8 cellular contexts compared by ENCODE assay signal in the genomic region with DNA sequence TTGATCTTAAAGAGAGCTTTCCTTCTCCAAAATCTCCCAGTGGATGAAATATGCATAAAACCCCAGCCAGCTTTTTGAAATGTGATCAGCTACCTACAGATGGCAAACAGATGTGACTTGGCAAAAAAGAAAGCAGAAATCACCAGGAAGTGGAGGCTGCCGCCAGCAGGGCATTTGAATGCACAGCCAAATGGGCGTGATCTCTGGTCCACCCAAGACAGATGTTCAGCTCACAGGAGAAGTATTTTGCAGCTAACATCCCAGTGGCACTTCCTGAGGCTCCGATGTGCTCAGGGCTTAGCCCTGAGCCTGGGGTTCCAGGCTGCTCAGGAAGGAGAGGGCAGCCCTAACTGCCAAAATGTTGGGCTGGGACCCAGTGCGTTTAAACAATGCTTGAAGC.
A peak's percentile ranks its signal among the peaks of the same experiment; 100 is the strongest.
DNase-seq lines count a peak whose midpoint lies in the region; ATAC-seq and TF ChIP-seq lines count a peak whose summit lies in the region.

No MANE protein-coding gene starts in this region.

- H3K9me3 ChIP-seq in OCI-LY7 (ENCODE audit: low read length) (no peaks in the 10 kb centered on the region), neural progenitor cell (ENCODE audit: low read depth) (no peaks in the 10 kb centered on the region)

- H3K27ac ChIP-seq in OCI-LY7 (ENCODE audit: low read depth, low read length, poor library complexity, severe bottlenecking): no peak overlapping the region
- no peak overlapping the region for H3K27ac ChIP-seq in neural progenitor cell

- H3K4me1 ChIP-seq in OCI-LY7 (ENCODE audit: insufficient read depth, low read length, poor library complexity, severe bottlenecking) (peaks cover 5% of the 10 kb centered on the region), neural progenitor cell (no peaks in the 10 kb centered on the region)

- peaks cover 2% of the 10 kb centered on the region for H3K9me3 Mint-ChIP-seq in neural progenitor cell

- H3K4me2 ChIP-seq in OCI-LY7 (ENCODE audit: low read length) (no peak overlapping the region), neural progenitor cell (no peak overlapping the region)

- intact Hi-C loops in OCI-LY7 (cut with micrococcal nuclease; ENCODE audit: unreplicated experiment): no loop called here

- peak; percentile 91 for DNase-seq in AG09319 (ENCODE audit: extremely low read depth, low read depth)
- DNase-seq in OCI-LY7 (ENCODE audit: low spot score): peak; percentile 29
- DNase-seq in fibroblast of gingiva (ENCODE audit: low read depth): peak; percentile 94
- DNase-seq in omental fat pad (ENCODE audit: low spot score): no peak
- DNase-seq in neural progenitor cell (ENCODE audit: low spot score): no peak
- DNase-seq in medulla oblongata (ENCODE audit: extremely low spot score): no peak
- DNase-seq in NCI-H1436 treated with DMSO at 0.1 percent for 48 hours (lab: John Stamatoyannopoulos, UW): no peak

- H3K27me3 Mint-ChIP-seq in neural progenitor cell (ENCODE audit: insufficient read depth, low read depth): peaks cover 2% of the 10 kb centered on the region

- no peaks in the 10 kb centered on the region for H3K27me3 ChIP-seq in neural progenitor cell

- no peak overlapping the region for H3K9ac ChIP-seq in neural progenitor cell

- H3F3A ChIP-seq in neural progenitor cell (ENCODE audit: low read depth): no peaks in the 10 kb centered on the region

- H3K4me1 Mint-ChIP-seq in neural progenitor cell: peaks cover 6% of the 10 kb centered on the region

- peak overlapping the region; percentile 55; the same call in 1 of the 2 replicates for H2AFZ ChIP-seq in OCI-LY7 (ENCODE audit: low read length)
- no peak overlapping the region for H2AFZ ChIP-seq in neural progenitor cell (replicated peaks)

- CTCF ChIA-PET in OCI-LY7 (lab: Charles Lee; ENCODE audit: unreplicated experiment): no interaction called here

- no peaks in the 10 kb centered on the region for H3K36me3 Mint-ChIP-seq in neural progenitor cell

- peak; percentile 66 for ATAC-seq in GM18498 (IDR thresholded peaks at IDR 0.05; ENCODE audit: unreplicated experiment)
- no peak for ATAC-seq in omental fat pad (ENCODE audit: low FRiP score)

- POLR2A ChIA-PET in OCI-LY7 (lab: Charles Lee): interaction anchor here (0.7 to 1.4 kb wide), 4 partner anchors 11 to 123 kb away, joined by 3 to 7 read pairs (median 3); no protein-coding TSS in a partner anchor

- no peak overlapping the region for H3K4me3 Mint-ChIP-seq in neural progenitor cell

- no TSS peak for BruUV-seq in OCI-LY7 (replicated peaks; lab: Mats Ljungman, UMichigan)

- H3K27ac Mint-ChIP-seq in neural progenitor cell: no peak overlapping the region

- no peaks in the 10 kb centered on the region for H3K9me2 ChIP-seq in OCI-LY7 (ENCODE audit: insufficient read depth, low read length)

- TF ChIP-seq CTCF in AG09319 (IDR thresholded peaks at IDR 0.05; ENCODE audit: low read depth, low read length): peak; percentile 61
- 0 out of 2 replicates have a peak, but pooled peaks have one; percentile 23 for TF ChIP-seq CTCF in OCI-LY7 (conservative IDR thresholded peaks at IDR 0.05; ENCODE audit: low read length)
- no peak for TF ChIP-seq CTCF in omental fat pad (IDR thresholded peaks at IDR 0.05)
- no peak for TF ChIP-seq CTCF in neural progenitor cell (IDR thresholded peaks at IDR 0.05)

- H3K79me2 ChIP-seq in OCI-LY7 (ENCODE audit: insufficient read depth, low read depth, low read length) (no peaks in the 10 kb centered on the region), neural progenitor cell (ENCODE audit: low read depth) (no peaks in the 10 kb centered on the region)

- no peaks in the 10 kb centered on the region for H3K36me3 ChIP-seq in OCI-LY7 (ENCODE audit: insufficient read depth, low read length)
- no peaks in the 10 kb centered on the region for H3K36me3 ChIP-seq in neural progenitor cell

- no peaks in the 10 kb centered on the region for H4K20me1 ChIP-seq in OCI-LY7 (ENCODE audit: insufficient read depth, low read length)
- H4K20me1 ChIP-seq in neural progenitor cell (ENCODE audit: low read depth): no peaks in the 10 kb centered on the region

- no peak overlapping the region for H3K4me3 ChIP-seq in OCI-LY7 (ENCODE audit: low read depth, low read length, poor library complexity, severe bottlenecking)
- no peak overlapping the region for H3K4me3 ChIP-seq in neural progenitor cell

Comparison
In these comparisons a context has a peak if more than half of its experiments do, and no peak if none do; other contexts are left out.
1. DNase-seq: peak in AG09319 (single experiment), OCI-LY7 (single experiment) and fibroblast of gingiva (single experiment); none in omental fat pad (single experiment), neural progenitor cell (single experiment), medulla oblongata (single experiment) and NCI-H1436 treated with DMSO at 0.1 percent for 48 hours (single experiment).
2. CTCF ChIP-seq: peak in AG09319 (single experiment) and OCI-LY7 (single experiment); none in omental fat pad (0 of 3) and neural progenitor cell (single experiment).